ENCODE assay signal across 8 cellular contexts in genomic region chr15:90883971-90884718, GRCh38. TPM values are rescaled to one million over a fixed set of nuclear protein-coding genes. Genes with fewer than 3 reads are reported as not detected.
A peak's percentile ranks its signal among the peaks of the same experiment; 100 is the strongest.
DNase-seq lines count a peak whose midpoint lies in the region; ATAC-seq and TF ChIP-seq lines count a peak whose summit lies in the region.

TSS of gene FES (plus strand) at chr15:90884504. CDS start at chr15:90885046, 542 bp downstream.

- H3K4me2 ChIP-seq in neuronal stem cell (ENCODE audit: insufficient read depth, low read length, poor library complexity, severe bottlenecking) = peak within 1 kb of the TSS; percentile 52

- H2BK5ac ChIP-seq in neuronal stem cell (ENCODE audit: low read length) = no peak within 1 kb of the TSS

- H2AK5ac ChIP-seq in neuronal stem cell (ENCODE audit: low read depth, low read length) = peak within 1 kb of the TSS; percentile 96

- peak within 1 kb of the TSS in 1 of 2 donors; percentile 26 for H3K4me3 ChIP-seq in neuronal stem cell (ENCODE audit: low read length in 2 of 2)

- H3K18ac ChIP-seq in neuronal stem cell (ENCODE audit: low read length) = peak within 1 kb of the TSS; percentile 97

- H3K23ac ChIP-seq in neuronal stem cell (ENCODE audit: low read depth, low read length, poor library complexity) = peak within 1 kb of the TSS; percentile 61

- H3K79me1 ChIP-seq in neuronal stem cell (ENCODE audit: low read depth, low read length) = peaks cover 2% of the 10 kb centered on the region

- H3K14ac ChIP-seq in neuronal stem cell (ENCODE audit: low read length) = no peak within 1 kb of the TSS

- peak; percentile 85 for DNase-seq in UCSD-AML1 (lab: John Stamatoyannopoulos, UW; ENCODE audit: unreplicated experiment)
- DNase-seq in foreskin keratinocyte = no peak
- peak; percentile 40 for DNase-seq in neuronal stem cell (ENCODE audit: low spot score)
- DNase-seq in kidney glomerular epithelial cell (lab: John Stamatoyannopoulos, UW) = no peak
- no peak for DNase-seq in cortex of kidney (lab: John Stamatoyannopoulos, UW)

- no CpG with 5 or more reads among the region's 59 CpGs for WGBS in neuronal stem cell (ENCODE audit: extremely low coverage in 2 of 2, insufficient read length in 2 of 2, insufficient replicate concordance in 1 of 2), 2 donors

- peak within 1 kb of the TSS; percentile 59 for H2AFZ ChIP-seq in neuronal stem cell (ENCODE audit: low read length)

- peak within 1 kb of the TSS; percentile 8 for H4K8ac ChIP-seq in neuronal stem cell (ENCODE audit: low read depth, low read length)

- no peaks in the 10 kb centered on the region for H3K9me3 ChIP-seq in neuronal stem cell (replicated peaks in 1 of 2; ENCODE audit: control insufficient read depth in 2 of 2, insufficient read depth in 1 of 2, low read depth in 1 of 2, low read length in 2 of 2)

- H3K4ac ChIP-seq in neuronal stem cell (ENCODE audit: low read length) = no peak within 1 kb of the TSS

- H2BK120ac ChIP-seq in neuronal stem cell (ENCODE audit: low read depth, low read length) = peak within 1 kb of the TSS; percentile 92

- H3K27ac ChIP-seq in foreskin keratinocyte = peak within 1 kb of the TSS; percentile 25
- H3K27ac ChIP-seq in neuronal stem cell (replicated peaks; ENCODE audit: low read length) = peak within 1 kb of the TSS; percentile 24

- peak within 1 kb of the TSS; percentile 17 for H2BK15ac ChIP-seq in neuronal stem cell (ENCODE audit: low read length)

- no peak for TF ChIP-seq CTCF in foreskin keratinocyte (conservative IDR thresholded peaks at IDR 0.05)

- peak; percentile 34 for ATAC-seq in GM19463 (IDR thresholded peaks at IDR 0.05; ENCODE audit: unreplicated experiment)
- ATAC-seq in foreskin keratinocyte = peak; percentile 8
- ATAC-seq in HG03139 (IDR thresholded peaks at IDR 0.05; ENCODE audit: unreplicated experiment) = no peak
- ATAC-seq in GM18907 (IDR thresholded peaks at IDR 0.05; ENCODE audit: unreplicated experiment) = no peak

- no peak within 1 kb of the TSS for H2BK12ac ChIP-seq in neuronal stem cell (ENCODE audit: low read length)

- H3K4me1 ChIP-seq in foreskin keratinocyte (no peaks in the 10 kb centered on the region), neuronal stem cell (ENCODE audit: control insufficient read depth in 2 of 2, insufficient read depth in 1 of 2, low read depth in 1 of 2, low read length in 2 of 2) (peaks cover 7 to 13% of the 10 kb centered on the region in 2 donors)

- peaks cover 10 to 12% of the 10 kb centered on the region in 2 donors for H3K36me3 ChIP-seq in neuronal stem cell (replicated peaks in 1 of 2; ENCODE audit: control insufficient read depth in 2 of 2, insufficient read depth in 2 of 2, low read length in 2 of 2)

- H3K9ac ChIP-seq in neuronal stem cell (ENCODE audit: low read depth, low read length, poor library complexity) = peak within 1 kb of the TSS; percentile 94

- H3K27me3 ChIP-seq in foreskin keratinocyte = no peaks in the 10 kb centered on the region
- H3K27me3 ChIP-seq in neuronal stem cell (ENCODE audit: control insufficient read depth in 3 of 3, insufficient read depth in 3 of 3, low read depth in 1 of 3, low read length in 3 of 3) = no peaks in the 10 kb centered on the region

- peak within 1 kb of the TSS; percentile 61 for H4K91ac ChIP-seq in neuronal stem cell (ENCODE audit: low read depth, low read length, poor library complexity)

RNA-seq across cellular contexts. Expression of gene FES, which starts in this region (rescaled TPM):
- 1.5 and 1.8 TPM in 2 replicates for total RNA-seq in foreskin keratinocyte
- 0.69 and 1.5 TPM in 2 replicates for polyA plus RNA-seq in foreskin keratinocyte
- polyA plus RNA-seq in neuronal stem cell (2013, experiment 1 of 2) = 2.6 TPM
- polyA plus RNA-seq in neuronal stem cell (2013, experiment 2 of 2) = 2.3 TPM

Comparison
In these comparisons a context has a peak if more than half of its experiments do, and no peak if none do; other contexts are left out.
1. ATAC-seq: peak in GM19463 (single experiment) and foreskin keratinocyte (single experiment); none in HG03139 (single experiment) and GM18907 (single experiment).
2. DNase-seq: peak in UCSD-AML1 (single experiment) and neuronal stem cell (single experiment); none in foreskin keratinocyte (0 of 2), kidney glomerular epithelial cell (single experiment) and cortex of kidney (single experiment).